ENCODE assay signal across 1 cellular context in the genomic region with DNA sequence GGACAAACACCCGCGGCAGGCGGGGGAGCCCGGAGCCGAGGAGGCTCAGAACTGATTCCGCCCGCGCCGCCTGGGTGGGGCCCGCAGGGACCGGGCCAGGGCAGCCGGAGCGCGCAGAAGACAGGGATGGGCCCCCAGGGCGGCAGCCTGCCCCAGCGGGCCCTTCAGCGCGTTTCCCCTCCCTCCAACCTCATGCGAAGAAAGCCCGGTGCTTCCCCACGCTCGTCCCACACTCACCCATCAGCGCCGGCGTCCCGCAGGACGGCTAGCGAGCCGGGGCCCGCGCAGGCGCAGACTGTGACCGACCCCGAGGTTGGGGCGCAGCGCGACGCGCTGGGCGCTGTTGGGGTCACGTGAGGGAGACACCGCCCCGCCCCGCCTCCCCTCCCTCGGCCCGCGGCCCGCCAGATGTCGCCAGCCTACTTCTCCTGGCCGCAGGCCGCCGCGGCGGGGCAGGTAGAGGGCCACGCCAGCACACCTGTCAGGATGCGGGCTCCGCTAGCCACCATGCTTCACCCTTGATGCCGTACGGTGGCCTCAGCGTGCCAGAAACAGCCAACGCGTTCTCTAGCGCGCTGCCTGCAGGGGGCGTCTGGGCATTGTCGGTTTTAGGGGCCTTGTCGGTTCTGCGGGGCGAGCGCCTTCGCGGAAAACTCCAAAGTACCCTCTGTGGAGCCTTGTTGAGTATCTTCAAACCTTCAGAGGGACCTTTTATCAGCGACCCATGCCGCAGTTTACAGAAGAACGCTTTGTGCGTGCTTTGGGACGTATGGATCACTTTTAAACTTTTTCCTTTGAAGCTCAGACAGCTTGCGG.
TF ChIP-seq lines count a peak whose summit lies in the region.

A gene with protein sequence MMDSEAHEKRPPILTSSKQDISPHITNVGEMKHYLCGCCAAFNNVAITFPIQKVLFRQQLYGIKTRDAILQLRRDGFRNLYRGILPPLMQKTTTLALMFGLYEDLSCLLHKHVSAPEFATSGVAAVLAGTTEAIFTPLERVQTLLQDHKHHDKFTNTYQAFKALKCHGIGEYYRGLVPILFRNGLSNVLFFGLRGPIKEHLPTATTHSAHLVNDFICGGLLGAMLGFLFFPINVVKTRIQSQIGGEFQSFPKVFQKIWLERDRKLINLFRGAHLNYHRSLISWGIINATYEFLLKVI (minus strand): TSS at position 297 of the 816 bp plus-strand sequence. CDS start 15,577 bp downstream, outside the sequence.

TF ChIP-seq in HepG2, 621 proteins besides CTCF, POLR2A, EP300 and RAD21 (continued from another document and continues in another):
- TF ChIP-seq, protein P1, sequence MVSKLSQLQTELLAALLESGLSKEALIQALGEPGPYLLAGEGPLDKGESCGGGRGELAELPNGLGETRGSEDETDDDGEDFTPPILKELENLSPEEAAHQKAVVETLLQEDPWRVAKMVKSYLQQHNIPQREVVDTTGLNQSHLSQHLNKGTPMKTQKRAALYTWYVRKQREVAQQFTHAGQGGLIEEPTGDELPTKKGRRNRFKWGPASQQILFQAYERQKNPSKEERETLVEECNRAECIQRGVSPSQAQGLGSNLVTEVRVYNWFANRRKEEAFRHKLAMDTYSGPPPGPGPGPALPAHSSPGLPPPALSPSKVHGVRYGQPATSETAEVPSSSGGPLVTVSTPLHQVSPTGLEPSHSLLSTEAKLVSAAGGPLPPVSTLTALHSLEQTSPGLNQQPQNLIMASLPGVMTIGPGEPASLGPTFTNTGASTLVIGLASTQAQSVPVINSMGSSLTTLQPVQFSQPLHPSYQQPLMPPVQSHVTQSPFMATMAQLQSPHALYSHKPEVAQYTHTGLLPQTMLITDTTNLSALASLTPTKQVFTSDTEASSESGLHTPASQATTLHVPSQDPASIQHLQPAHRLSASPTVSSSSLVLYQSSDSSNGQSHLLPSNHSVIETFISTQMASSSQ (IDR thresholded peaks at IDR 0.05; ENCODE audit: low read depth) = no peak
- TF ChIP-seq, protein P1 (CRISPR knock-in tag; IDR thresholded peaks at IDR 0.05; ENCODE audit: borderline replicate concordance) = peak; percentile 75; the same call in 1 of the 2 replicates
- TF ChIP-seq, protein P2, sequence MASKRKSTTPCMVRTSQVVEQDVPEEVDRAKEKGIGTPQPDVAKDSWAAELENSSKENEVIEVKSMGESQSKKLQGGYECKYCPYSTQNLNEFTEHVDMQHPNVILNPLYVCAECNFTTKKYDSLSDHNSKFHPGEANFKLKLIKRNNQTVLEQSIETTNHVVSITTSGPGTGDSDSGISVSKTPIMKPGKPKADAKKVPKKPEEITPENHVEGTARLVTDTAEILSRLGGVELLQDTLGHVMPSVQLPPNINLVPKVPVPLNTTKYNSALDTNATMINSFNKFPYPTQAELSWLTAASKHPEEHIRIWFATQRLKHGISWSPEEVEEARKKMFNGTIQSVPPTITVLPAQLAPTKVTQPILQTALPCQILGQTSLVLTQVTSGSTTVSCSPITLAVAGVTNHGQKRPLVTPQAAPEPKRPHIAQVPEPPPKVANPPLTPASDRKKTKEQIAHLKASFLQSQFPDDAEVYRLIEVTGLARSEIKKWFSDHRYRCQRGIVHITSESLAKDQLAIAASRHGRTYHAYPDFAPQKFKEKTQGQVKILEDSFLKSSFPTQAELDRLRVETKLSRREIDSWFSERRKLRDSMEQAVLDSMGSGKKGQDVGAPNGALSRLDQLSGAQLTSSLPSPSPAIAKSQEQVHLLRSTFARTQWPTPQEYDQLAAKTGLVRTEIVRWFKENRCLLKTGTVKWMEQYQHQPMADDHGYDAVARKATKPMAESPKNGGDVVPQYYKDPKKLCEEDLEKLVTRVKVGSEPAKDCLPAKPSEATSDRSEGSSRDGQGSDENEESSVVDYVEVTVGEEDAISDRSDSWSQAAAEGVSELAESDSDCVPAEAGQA (IDR thresholded peaks at IDR 0.05; ENCODE audit: low read depth) = peak; percentile 86
- TF ChIP-seq, protein P2 (CRISPR knock-in tag; IDR thresholded peaks at IDR 0.05; ENCODE audit: borderline replicate concordance) = no peak
- TF ChIP-seq, protein P3, sequence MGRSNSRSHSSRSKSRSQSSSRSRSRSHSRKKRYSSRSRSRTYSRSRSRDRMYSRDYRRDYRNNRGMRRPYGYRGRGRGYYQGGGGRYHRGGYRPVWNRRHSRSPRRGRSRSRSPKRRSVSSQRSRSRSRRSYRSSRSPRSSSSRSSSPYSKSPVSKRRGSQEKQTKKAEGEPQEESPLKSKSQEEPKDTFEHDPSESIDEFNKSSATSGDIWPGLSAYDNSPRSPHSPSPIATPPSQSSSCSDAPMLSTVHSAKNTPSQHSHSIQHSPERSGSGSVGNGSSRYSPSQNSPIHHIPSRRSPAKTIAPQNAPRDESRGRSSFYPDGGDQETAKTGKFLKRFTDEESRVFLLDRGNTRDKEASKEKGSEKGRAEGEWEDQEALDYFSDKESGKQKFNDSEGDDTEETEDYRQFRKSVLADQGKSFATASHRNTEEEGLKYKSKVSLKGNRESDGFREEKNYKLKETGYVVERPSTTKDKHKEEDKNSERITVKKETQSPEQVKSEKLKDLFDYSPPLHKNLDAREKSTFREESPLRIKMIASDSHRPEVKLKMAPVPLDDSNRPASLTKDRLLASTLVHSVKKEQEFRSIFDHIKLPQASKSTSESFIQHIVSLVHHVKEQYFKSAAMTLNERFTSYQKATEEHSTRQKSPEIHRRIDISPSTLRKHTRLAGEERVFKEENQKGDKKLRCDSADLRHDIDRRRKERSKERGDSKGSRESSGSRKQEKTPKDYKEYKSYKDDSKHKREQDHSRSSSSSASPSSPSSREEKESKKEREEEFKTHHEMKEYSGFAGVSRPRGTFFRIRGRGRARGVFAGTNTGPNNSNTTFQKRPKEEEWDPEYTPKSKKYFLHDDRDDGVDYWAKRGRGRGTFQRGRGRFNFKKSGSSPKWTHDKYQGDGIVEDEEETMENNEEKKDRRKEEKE (IDR thresholded peaks at IDR 0.05) = no peak
- TF ChIP-seq, protein P4, sequence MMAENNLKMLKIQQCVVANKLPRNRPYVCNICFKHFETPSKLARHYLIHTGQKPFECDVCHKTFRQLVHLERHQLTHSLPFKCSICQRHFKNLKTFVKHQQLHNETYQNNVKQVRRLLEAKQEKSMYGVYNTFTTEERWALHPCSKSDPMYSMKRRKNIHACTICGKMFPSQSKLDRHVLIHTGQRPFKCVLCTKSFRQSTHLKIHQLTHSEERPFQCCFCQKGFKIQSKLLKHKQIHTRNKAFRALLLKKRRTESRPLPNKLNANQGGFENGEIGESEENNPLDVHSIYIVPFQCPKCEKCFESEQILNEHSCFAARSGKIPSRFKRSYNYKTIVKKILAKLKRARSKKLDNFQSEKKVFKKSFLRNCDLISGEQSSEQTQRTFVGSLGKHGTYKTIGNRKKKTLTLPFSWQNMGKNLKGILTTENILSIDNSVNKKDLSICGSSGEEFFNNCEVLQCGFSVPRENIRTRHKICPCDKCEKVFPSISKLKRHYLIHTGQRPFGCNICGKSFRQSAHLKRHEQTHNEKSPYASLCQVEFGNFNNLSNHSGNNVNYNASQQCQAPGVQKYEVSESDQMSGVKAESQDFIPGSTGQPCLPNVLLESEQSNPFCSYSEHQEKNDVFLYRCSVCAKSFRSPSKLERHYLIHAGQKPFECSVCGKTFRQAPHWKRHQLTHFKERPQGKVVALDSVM (CRISPR knock-in tag; IDR thresholded peaks at IDR 0.05) = peak; percentile 62
- TF ChIP-seq TRIM24 (CRISPR knock-in tag; IDR thresholded peaks at IDR 0.05) (no peak), ZNF766 (CRISPR knock-in tag; IDR thresholded peaks at IDR 0.05; ENCODE audit: borderline replicate concordance) (0 out of 2 replicates have a peak, but pooled peaks have one; percentile 58), NFIB (CRISPR knock-in tag; IDR thresholded peaks at IDR 0.05; ENCODE audit: borderline replicate concordance) (0 out of 2 replicates have a peak, but pooled peaks have one; percentile 19), ZNF430 (CRISPR knock-in tag; IDR thresholded peaks at IDR 0.05) (no peak; the same call in 1 of the 2 replicates), ZBTB20 (CRISPR knock-in tag; IDR thresholded peaks at IDR 0.05; ENCODE audit: borderline replicate concordance, low read depth) (no peak), ATF7-NPFF (CRISPR knock-in tag; IDR thresholded peaks at IDR 0.05; ENCODE audit: low read depth) (peak; percentile 87; the same call in 1 of the 2 replicates), KDM5B (CRISPR knock-in tag; IDR thresholded peaks at IDR 0.05; ENCODE audit: borderline replicate concordance) (peak; percentile 91; the same call in 1 of the 2 replicates), ZFP90 (CRISPR knock-in tag; IDR thresholded peaks at IDR 0.05; ENCODE audit: borderline replicate concordance) (peak; percentile 17; the same call in 1 of the 2 replicates), TP53 (CRISPR knock-in tag; conservative IDR thresholded peaks at IDR 0.05) (0 out of 2 replicates have a peak, but pooled peaks have one; percentile 50), FLYWCH1 (CRISPR knock-in tag; IDR thresholded peaks at IDR 0.05) (no peak), RCOR2 (CRISPR knock-in tag; IDR thresholded peaks at IDR 0.05) (0 out of 2 replicates have a peak, but pooled peaks have one; percentile 47), ZMYM3 (CRISPR knock-in tag; IDR thresholded peaks at IDR 0.05) (peak; percentile 69; the same call in 1 of the 2 replicates), KLF12 (CRISPR knock-in tag; IDR thresholded peaks at IDR 0.05; ENCODE audit: borderline replicate concordance) (peak; percentile 98), ZNF138 (CRISPR knock-in tag; IDR thresholded peaks at IDR 0.05; ENCODE audit: low read depth) (no peak), HHEX (CRISPR knock-in tag; IDR thresholded peaks at IDR 0.05) (no peak), ZNF510 (CRISPR knock-in tag; IDR thresholded peaks at IDR 0.05; ENCODE audit: low read depth) (no peak; the same call in 1 of the 2 replicates)
- TF ChIP-seq, protein P5, sequence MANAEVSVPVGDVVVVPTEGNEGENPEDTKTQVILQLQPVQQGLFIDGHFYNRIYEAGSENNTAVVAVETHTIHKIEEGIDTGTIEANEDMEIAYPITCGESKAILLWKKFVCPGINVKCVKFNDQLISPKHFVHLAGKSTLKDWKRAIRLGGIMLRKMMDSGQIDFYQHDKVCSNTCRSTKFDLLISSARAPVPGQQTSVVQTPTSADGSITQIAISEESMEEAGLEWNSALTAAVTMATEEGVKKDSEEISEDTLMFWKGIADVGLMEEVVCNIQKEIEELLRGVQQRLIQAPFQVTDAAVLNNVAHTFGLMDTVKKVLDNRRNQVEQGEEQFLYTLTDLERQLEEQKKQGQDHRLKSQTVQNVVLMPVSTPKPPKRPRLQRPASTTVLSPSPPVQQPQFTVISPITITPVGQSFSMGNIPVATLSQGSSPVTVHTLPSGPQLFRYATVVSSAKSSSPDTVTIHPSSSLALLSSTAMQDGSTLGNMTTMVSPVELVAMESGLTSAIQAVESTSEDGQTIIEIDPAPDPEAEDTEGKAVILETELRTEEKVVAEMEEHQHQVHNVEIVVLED (CRISPR knock-in tag; IDR thresholded peaks at IDR 0.05; ENCODE audit: borderline replicate concordance) = peak; percentile 86
- TF ChIP-seq, protein P6, sequence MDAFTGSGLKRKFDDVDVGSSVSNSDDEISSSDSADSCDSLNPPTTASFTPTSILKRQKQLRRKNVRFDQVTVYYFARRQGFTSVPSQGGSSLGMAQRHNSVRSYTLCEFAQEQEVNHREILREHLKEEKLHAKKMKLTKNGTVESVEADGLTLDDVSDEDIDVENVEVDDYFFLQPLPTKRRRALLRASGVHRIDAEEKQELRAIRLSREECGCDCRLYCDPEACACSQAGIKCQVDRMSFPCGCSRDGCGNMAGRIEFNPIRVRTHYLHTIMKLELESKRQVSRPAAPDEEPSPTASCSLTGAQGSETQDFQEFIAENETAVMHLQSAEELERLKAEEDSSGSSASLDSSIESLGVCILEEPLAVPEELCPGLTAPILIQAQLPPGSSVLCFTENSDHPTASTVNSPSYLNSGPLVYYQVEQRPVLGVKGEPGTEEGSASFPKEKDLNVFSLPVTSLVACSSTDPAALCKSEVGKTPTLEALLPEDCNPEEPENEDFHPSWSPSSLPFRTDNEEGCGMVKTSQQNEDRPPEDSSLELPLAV (CRISPR knock-in tag; conservative IDR thresholded peaks at IDR 0.05; ENCODE audit: low read depth) = no peak
- TF ChIP-seq, protein P7, sequence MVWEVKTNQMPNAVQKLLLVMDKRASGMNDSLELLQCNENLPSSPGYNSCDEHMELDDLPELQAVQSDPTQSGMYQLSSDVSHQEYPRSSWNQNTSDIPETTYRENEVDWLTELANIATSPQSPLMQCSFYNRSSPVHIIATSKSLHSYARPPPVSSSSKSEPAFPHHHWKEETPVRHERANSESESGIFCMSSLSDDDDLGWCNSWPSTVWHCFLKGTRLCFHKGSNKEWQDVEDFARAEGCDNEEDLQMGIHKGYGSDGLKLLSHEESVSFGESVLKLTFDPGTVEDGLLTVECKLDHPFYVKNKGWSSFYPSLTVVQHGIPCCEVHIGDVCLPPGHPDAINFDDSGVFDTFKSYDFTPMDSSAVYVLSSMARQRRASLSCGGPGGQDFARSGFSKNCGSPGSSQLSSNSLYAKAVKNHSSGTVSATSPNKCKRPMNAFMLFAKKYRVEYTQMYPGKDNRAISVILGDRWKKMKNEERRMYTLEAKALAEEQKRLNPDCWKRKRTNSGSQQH (CRISPR knock-in tag; IDR thresholded peaks at IDR 0.05; ENCODE audit: low read depth) = peak; percentile 86; the same call in 1 of the 2 replicates
- TF ChIP-seq, protein P8, sequence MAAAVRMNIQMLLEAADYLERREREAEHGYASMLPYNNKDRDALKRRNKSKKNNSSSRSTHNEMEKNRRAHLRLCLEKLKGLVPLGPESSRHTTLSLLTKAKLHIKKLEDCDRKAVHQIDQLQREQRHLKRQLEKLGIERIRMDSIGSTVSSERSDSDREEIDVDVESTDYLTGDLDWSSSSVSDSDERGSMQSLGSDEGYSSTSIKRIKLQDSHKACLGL (CRISPR knock-in tag; IDR thresholded peaks at IDR 0.05) = peak; percentile 78; the same call in 1 of the 2 replicates
